Comparison of ENCODE assay signal across 2 cellular contexts in the genomic region with DNA sequence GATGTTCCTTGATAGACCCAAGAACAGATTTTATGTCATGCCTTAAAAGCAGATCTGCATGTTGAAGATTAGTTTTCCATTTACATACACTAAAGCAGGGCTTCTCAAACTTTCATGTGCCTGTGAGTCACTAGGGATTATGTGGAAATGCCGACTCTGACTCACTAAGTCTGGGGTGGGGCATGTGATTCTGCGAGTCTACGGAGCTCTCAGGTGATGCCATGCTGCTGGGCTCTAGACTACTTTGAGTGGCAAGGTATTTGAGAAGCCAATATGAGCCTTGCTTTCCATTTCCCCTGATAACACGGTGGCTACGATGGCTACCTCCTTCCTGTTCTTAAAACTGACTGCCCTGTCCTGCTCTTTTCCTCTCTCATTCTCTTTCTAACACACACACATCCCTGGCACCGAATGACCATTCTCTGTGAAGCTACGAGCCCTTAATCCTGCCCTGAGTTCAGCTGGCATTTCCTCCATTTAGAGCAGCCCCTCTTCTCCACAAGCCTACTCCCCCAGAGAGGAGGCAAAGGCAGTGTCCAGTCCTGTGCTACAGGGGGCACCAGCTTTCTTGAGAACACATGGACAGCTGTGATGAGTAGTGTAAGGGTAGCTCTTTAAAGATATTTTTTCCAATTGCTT.
A peak's percentile ranks its signal among the peaks of the same experiment; 100 is the strongest.
TF ChIP-seq lines count a peak whose summit lies in the region.

No MANE protein-coding gene starts in this region.

TF ChIP-seq in Ishikawa, 13 proteins besides CTCF, POLR2A, EP300 and RAD21 (continued from another document):
- TF ChIP-seq, protein P1, sequence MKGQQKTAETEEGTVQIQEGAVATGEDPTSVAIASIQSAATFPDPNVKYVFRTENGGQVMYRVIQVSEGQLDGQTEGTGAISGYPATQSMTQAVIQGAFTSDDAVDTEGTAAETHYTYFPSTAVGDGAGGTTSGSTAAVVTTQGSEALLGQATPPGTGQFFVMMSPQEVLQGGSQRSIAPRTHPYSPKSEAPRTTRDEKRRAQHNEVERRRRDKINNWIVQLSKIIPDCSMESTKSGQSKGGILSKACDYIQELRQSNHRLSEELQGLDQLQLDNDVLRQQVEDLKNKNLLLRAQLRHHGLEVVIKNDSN (IDR thresholded peaks at IDR 0.05), result peak; percentile 67
- TF ChIP-seq, protein P2, sequence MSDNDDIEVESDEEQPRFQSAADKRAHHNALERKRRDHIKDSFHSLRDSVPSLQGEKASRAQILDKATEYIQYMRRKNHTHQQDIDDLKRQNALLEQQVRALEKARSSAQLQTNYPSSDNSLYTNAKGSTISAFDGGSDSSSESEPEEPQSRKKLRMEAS (IDR thresholded peaks at IDR 0.05), result peak; percentile 24; the same call in 1 of the 2 replicates
- TF ChIP-seq NFIC (IDR thresholded peaks at IDR 0.05), result no peak
- 0 out of 2 replicates have a peak, but pooled peaks have one; percentile 8 for TF ChIP-seq TEAD4 (IDR thresholded peaks at IDR 0.05)

TF ChIP-seq in K562, 482 proteins besides CTCF, POLR2A, EP300 and RAD21 (continued from another document):
- TF ChIP-seq, protein P3, sequence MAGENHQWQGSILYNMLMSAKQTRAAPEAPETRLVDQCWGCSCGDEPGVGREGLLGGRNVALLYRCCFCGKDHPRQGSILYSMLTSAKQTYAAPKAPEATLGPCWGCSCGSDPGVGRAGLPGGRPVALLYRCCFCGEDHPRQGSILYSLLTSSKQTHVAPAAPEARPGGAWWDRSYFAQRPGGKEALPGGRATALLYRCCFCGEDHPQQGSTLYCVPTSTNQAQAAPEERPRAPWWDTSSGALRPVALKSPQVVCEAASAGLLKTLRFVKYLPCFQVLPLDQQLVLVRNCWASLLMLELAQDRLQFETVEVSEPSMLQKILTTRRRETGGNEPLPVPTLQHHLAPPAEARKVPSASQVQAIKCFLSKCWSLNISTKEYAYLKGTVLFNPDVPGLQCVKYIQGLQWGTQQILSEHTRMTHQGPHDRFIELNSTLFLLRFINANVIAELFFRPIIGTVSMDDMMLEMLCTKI (IDR thresholded peaks at IDR 0.05; ENCODE audit: partially characterized antibody), result no peak
- TF ChIP-seq ZFP30 (CRISPR knock-in tag; IDR thresholded peaks at IDR 0.05; ENCODE audit: borderline replicate concordance), result no peak
- TF ChIP-seq, protein P4, sequence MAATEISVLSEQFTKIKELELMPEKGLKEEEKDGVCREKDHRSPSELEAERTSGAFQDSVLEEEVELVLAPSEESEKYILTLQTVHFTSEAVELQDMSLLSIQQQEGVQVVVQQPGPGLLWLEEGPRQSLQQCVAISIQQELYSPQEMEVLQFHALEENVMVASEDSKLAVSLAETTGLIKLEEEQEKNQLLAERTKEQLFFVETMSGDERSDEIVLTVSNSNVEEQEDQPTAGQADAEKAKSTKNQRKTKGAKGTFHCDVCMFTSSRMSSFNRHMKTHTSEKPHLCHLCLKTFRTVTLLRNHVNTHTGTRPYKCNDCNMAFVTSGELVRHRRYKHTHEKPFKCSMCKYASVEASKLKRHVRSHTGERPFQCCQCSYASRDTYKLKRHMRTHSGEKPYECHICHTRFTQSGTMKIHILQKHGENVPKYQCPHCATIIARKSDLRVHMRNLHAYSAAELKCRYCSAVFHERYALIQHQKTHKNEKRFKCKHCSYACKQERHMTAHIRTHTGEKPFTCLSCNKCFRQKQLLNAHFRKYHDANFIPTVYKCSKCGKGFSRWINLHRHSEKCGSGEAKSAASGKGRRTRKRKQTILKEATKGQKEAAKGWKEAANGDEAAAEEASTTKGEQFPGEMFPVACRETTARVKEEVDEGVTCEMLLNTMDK (IDR thresholded peaks at IDR 0.05; ENCODE audit: borderline replicate concordance, insufficient read depth, low read depth, low read length, poor library complexity, severe bottlenecking), result peak; percentile 4
- peak; percentile 47; the same call in 1 of the 2 replicates for TF ChIP-seq JUN (IDR thresholded peaks at IDR 0.05; ENCODE audit: borderline replicate concordance, low read depth, low read length)
- no peak for TF ChIP-seq JUN (CRISPR knock-in tag; IDR thresholded peaks at IDR 0.05; ENCODE audit: borderline replicate concordance)
- no peak for TF ChIP-seq TRIM24 (IDR thresholded peaks at IDR 0.05)
- TF ChIP-seq, protein P5, sequence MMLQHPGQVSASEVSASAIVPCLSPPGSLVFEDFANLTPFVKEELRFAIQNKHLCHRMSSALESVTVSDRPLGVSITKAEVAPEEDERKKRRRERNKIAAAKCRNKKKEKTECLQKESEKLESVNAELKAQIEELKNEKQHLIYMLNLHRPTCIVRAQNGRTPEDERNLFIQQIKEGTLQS (IDR thresholded peaks at IDR 0.05), result peak; percentile 66; the same call in 1 of the 2 replicates
- TF ChIP-seq, protein P5 (CRISPR knock-in tag; conservative IDR thresholded peaks at IDR 0.05), result no peak
- TF ChIP-seq TOE1 (IDR thresholded peaks at IDR 0.05; ENCODE audit: borderline replicate concordance), result no peak
- TF ChIP-seq TOE1 (CRISPR knock-in tag; IDR thresholded peaks at IDR 0.05; ENCODE audit: borderline replicate concordance, low read depth), result no peak
- no peak for TF ChIP-seq ZBTB8A (IDR thresholded peaks at IDR 0.05; ENCODE audit: partially characterized antibody)
- TF ChIP-seq SRSF1 (IDR thresholded peaks at IDR 0.05; ENCODE audit: low read depth, low read length), result no peak
- peak; percentile 88 for TF ChIP-seq FOSL1 (tag; conservative IDR thresholded peaks at IDR 0.05)
TF ChIP-seq in K562: peak in this region for 5.
